26 cellular contexts compared by ENCODE assay signal in the genomic region with DNA sequence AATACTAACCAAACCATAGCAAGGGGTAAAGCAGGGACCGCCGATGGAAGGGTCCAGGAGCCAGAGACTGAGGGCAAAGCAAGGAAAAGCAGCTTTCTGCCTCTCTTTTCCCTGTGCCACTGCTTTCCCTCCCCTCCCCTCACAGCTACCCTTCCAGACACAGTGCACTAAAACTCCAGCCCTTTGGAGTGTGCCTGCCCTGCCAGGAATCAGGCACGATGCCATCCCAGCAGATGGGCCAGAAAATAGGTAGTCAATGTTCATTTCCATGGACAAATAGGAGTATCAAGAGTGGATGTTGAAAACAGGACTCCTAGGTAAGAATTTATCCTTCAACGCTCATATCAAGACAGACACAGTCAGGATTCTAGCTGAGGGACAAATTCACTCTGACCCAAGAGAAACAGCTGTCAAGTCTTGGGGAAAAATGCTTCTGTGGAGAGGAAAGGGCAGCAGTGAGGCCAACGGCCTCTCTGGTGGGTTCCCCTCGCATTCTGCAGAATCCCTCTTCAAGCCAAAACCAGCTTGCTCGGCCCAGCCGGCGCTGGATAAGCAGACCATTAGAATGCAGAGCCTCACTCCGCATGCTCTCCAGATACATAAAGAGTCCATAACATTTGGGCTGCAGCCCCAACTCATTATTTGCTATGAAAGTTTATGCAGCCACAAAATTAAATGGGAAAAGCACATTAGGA.
"Had no signal": no experiment of that assay in that cellular context is flagged by ENCODE, and none has a peak within 500 bp of the region (broad histone marks: within the 10 kb centered on the region; RNA-seq: fewer than 3 reads in every experiment).

No MANE protein-coding gene starts in this region.

- H3K27ac Mint-ChIP-seq: activated CD4-positive, alpha-beta memory T cell treated with anti-CD3 and anti-CD28 coated beads, Interleukin-2, amount 10 ng/mL, durations not matched to agents 7 days and 5 days; activated CD4-positive, alpha-beta T cell treated with anti-CD3 and anti-CD28 coated beads, Interleukin-2, amount 10 ng/mL, durations not matched to agents 7 days and 5 days; activated naive CD4-positive, alpha-beta T cell treated with anti-CD3 and anti-CD28 coated beads, Interleukin-2, amount 10 ng/mL, durations not matched to agents 7 days and 5 days; activated naive CD8-positive, alpha-beta T cell treated with anti-CD3 and anti-CD28 coated beads, Interleukin-2, amount 10 ng/mL, durations not matched to agents 7 days and 5 days; activated T-cell treated with anti-CD3 and anti-CD28 coated beads, Interleukin-2, amount 50 U/mL, for 24 hours; mesothelial cell of epicardium; naive thymus-derived CD8-positive, alpha-beta T cell; stimulated activated naive B cell treated with anti-CD40 and anti-IgM and Interleukin-4, amounts not matched to agents 10 μg/mL and 1 μg/mL and 100 μg/mL, for 72 hours; T-helper 17 cell had no signal

- H3K4me3 ChIP-seq: esophagus squamous epithelium, ovary, prostate gland, sigmoid colon, stomach, tibial artery, upper lobe of right lung had no signal

- H3K4me1 ChIP-seq: esophagus squamous epithelium, prostate gland, sigmoid colon, stomach, tibial artery, upper lobe of right lung had no signal

- H3K4me1 Mint-ChIP-seq: activated CD4-positive, alpha-beta memory T cell treated with anti-CD3 and anti-CD28 coated beads, Interleukin-2, amount 10 ng/mL, durations not matched to agents 7 days and 5 days; activated CD4-positive, alpha-beta T cell treated with anti-CD3 and anti-CD28 coated beads, Interleukin-2, amount 10 ng/mL, durations not matched to agents 7 days and 5 days; activated naive CD4-positive, alpha-beta T cell treated with anti-CD3 and anti-CD28 coated beads, Interleukin-2, amount 10 ng/mL, durations not matched to agents 7 days and 5 days; activated naive CD8-positive, alpha-beta T cell treated with anti-CD3 and anti-CD28 coated beads, Interleukin-2, amount 10 ng/mL, durations not matched to agents 7 days and 5 days; mesothelial cell of epicardium; naive thymus-derived CD8-positive, alpha-beta T cell; stimulated activated naive B cell treated with anti-CD40 and anti-IgM and Interleukin-4, amounts not matched to agents 10 μg/mL and 1 μg/mL and 100 μg/mL, for 72 hours; T-helper 17 cell had no signal

- H3K36me3 Mint-ChIP-seq: activated naive CD4-positive, alpha-beta T cell treated with anti-CD3 and anti-CD28 coated beads, Interleukin-2, amount 10 ng/mL, durations not matched to agents 7 days and 5 days; activated naive CD8-positive, alpha-beta T cell treated with anti-CD3 and anti-CD28 coated beads, Interleukin-2, amount 10 ng/mL, durations not matched to agents 7 days and 5 days; mesothelial cell of epicardium; naive thymus-derived CD8-positive, alpha-beta T cell; stimulated activated naive B cell treated with anti-CD40 and anti-IgM and Interleukin-4, amounts not matched to agents 10 μg/mL and 1 μg/mL and 100 μg/mL, for 72 hours had no signal

- H3K27me3 ChIP-seq: esophagus squamous epithelium, neutrophil, ovary, sigmoid colon, stomach, tibial artery, upper lobe of right lung had no signal

- H3K36me3 ChIP-seq: esophagus squamous epithelium, neutrophil, ovary, prostate gland, sigmoid colon, stomach, tibial artery, upper lobe of right lung had no signal

- H3K27me3 Mint-ChIP-seq: activated naive CD4-positive, alpha-beta T cell treated with anti-CD3 and anti-CD28 coated beads, Interleukin-2, amount 10 ng/mL, durations not matched to agents 7 days and 5 days; activated naive CD8-positive, alpha-beta T cell treated with anti-CD3 and anti-CD28 coated beads, Interleukin-2, amount 10 ng/mL, durations not matched to agents 7 days and 5 days; activated T-cell treated with anti-CD3 and anti-CD28 coated beads, Interleukin-2, amount 50 U/mL, for 24 hours had no signal

- H3K27ac ChIP-seq: epithelial cell of prostate, esophagus squamous epithelium, neutrophil, ovary, prostate gland, sigmoid colon, stomach, tibial artery, upper lobe of right lung had no signal

- H3K9me3 Mint-ChIP-seq: activated CD4-positive, alpha-beta memory T cell treated with anti-CD3 and anti-CD28 coated beads, Interleukin-2, amount 10 ng/mL, durations not matched to agents 7 days and 5 days; activated CD4-positive, alpha-beta T cell treated with anti-CD3 and anti-CD28 coated beads, Interleukin-2, amount 10 ng/mL, durations not matched to agents 7 days and 5 days; activated naive CD4-positive, alpha-beta T cell treated with anti-CD3 and anti-CD28 coated beads, Interleukin-2, amount 10 ng/mL, durations not matched to agents 7 days and 5 days; activated naive CD8-positive, alpha-beta T cell treated with anti-CD3 and anti-CD28 coated beads, Interleukin-2, amount 10 ng/mL, durations not matched to agents 7 days and 5 days; activated T-cell treated with anti-CD3 and anti-CD28 coated beads, Interleukin-2, amount 50 U/mL, for 24 hours; mesothelial cell of epicardium; stimulated activated naive B cell treated with anti-CD40 and anti-IgM and Interleukin-4, amounts not matched to agents 10 μg/mL and 1 μg/mL and 100 μg/mL, for 72 hours had no signal

- H3K4me3 Mint-ChIP-seq: activated CD4-positive, alpha-beta memory T cell treated with anti-CD3 and anti-CD28 coated beads, Interleukin-2, amount 10 ng/mL, durations not matched to agents 7 days and 5 days; activated CD4-positive, alpha-beta T cell treated with anti-CD3 and anti-CD28 coated beads, Interleukin-2, amount 10 ng/mL, durations not matched to agents 7 days and 5 days; activated naive CD4-positive, alpha-beta T cell treated with anti-CD3 and anti-CD28 coated beads, Interleukin-2, amount 10 ng/mL, durations not matched to agents 7 days and 5 days; activated naive CD8-positive, alpha-beta T cell treated with anti-CD3 and anti-CD28 coated beads, Interleukin-2, amount 10 ng/mL, durations not matched to agents 7 days and 5 days; activated T-cell treated with anti-CD3 and anti-CD28 coated beads, Interleukin-2, amount 50 U/mL, for 24 hours; mesothelial cell of epicardium; naive thymus-derived CD8-positive, alpha-beta T cell; stimulated activated naive B cell treated with anti-CD40 and anti-IgM and Interleukin-4, amounts not matched to agents 10 μg/mL and 1 μg/mL and 100 μg/mL, for 72 hours; T-helper 17 cell had no signal

- ATAC-seq: naive thymus-derived CD8-positive, alpha-beta T cell; stimulated activated naive B cell treated with anti-CD40 and anti-IgM and Interleukin-4, amounts not matched to agents 10 μg/mL and 1 μg/mL and 100 μg/mL, for 72 hours; T-helper 17 cell; upper lobe of right lung had no signal

- H3K9me3 ChIP-seq: esophagus squamous epithelium, neutrophil, ovary, prostate gland, sigmoid colon, stomach, tibial artery, upper lobe of right lung had no signal

- DNase-seq: activated CD4-positive, alpha-beta memory T cell treated with anti-CD3 and anti-CD28 coated beads, Interleukin-2, amount 10 ng/mL, durations not matched to agents 7 days and 5 days; activated CD4-positive, alpha-beta T cell treated with anti-CD3 and anti-CD28 coated beads for 1 hour; activated CD4-positive, alpha-beta T cell treated with anti-CD3 and anti-CD28 coated beads, Interleukin-2, amount 10 ng/mL, durations not matched to agents 7 days and 5 days; activated CD8-positive, alpha-beta memory T cell treated with anti-CD3 and anti-CD28 coated beads, Interleukin-2, amount 50 U/mL, for 48 hours; activated gamma-delta T cell; activated naive CD4-positive, alpha-beta T cell treated with anti-CD3 and anti-CD28 coated beads, Interleukin-2, amount 10 ng/mL, durations not matched to agents 7 days and 5 days; activated naive CD8-positive, alpha-beta T cell treated with anti-CD3 and anti-CD28 coated beads, Interleukin-2, amount 10 ng/mL, durations not matched to agents 7 days and 5 days; activated T-cell treated with anti-CD3 and anti-CD28 coated beads, Interleukin-2, amount 50 U/mL, for 24 hours; effector CD4-positive, alpha-beta T cell; esophagus squamous epithelium; naive thymus-derived CD8-positive, alpha-beta T cell; ovary; retina; sigmoid colon; small intestine; stimulated activated CD4-positive, alpha-beta T cell treated with anti-CD3 and anti-CD28 coated beads, Interleukin-4, amount 100 ng/mL, for 4 hours; stimulated activated CD8-positive, alpha-beta memory T cell treated with anti-CD3 and anti-CD28 coated beads, Interleukin-4, amount 100 ng/mL, for 48 hours; stimulated activated naive B cell treated with anti-CD40 and anti-IgM and Interleukin-4, amounts not matched to agents 10 μg/mL and 1 μg/mL and 100 μg/mL, for 72 hours; stomach; T-helper 17 cell; tibial artery; upper lobe of right lung had no signal
